ENCODE assay signal across 8 cellular contexts in genomic region chr2:61853848-61854434, GRCh38. TPM values are rescaled to one million over a fixed set of nuclear protein-coding genes. Genes with fewer than 3 reads are reported as not detected.
DNase-seq lines count a peak whose midpoint lies in the region; ATAC-seq, FAIRE-seq and TF ChIP-seq lines count a peak whose summit lies in the region.

A gene with protein sequence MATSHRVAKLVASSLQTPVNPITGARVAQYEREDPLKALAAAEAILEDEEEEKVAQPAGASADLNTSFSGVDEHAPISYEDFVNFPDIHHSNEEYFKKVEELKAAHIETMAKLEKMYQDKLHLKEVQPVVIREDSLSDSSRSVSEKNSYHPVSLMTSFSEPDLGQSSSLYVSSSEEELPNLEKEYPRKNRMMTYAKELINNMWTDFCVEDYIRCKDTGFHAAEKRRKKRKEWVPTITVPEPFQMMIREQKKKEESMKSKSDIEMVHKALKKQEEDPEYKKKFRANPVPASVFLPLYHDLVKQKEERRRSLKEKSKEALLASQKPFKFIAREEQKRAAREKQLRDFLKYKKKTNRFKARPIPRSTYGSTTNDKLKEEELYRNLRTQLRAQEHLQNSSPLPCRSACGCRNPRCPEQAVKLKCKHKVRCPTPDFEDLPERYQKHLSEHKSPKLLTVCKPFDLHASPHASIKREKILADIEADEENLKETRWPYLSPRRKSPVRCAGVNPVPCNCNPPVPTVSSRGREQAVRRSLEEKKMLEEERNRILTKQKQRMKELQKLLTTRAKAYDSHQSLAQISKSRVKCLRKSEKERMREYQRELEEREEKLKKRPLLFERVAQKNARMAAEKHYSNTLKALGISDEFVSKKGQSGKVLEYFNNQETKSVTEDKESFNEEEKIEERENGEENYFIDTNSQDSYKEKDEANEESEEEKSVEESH (minus strand): TSS chr2:61854060. CDS start chr2:61854041, 19 bp downstream.

- FAIRE-seq in kidney (lab: Jason Lieb, UNC) = no peak

- H3K9ac ChIP-seq in kidney (ENCODE audit: low read length in 2 of 2) = peak within 1 kb of the TSS; percentile 72 to 89

- no peak for TF ChIP-seq CTCF in AG10803 (conservative IDR thresholded peaks at IDR 0.05; ENCODE audit: low read length)
- TF ChIP-seq CTCF in kidney (IDR thresholded peaks at IDR 0.05; ENCODE audit: borderline replicate concordance, extremely low read depth, insufficient read depth) = no peak

- DNase-seq in AG10803 (ENCODE audit: low read depth) (peak; percentile 69), NCI-H2227 treated with DMSO at 0.1 percent for 48 hours (lab: John Stamatoyannopoulos, UW) (peak; percentile 92), cerebellar nuclear complex (lab: John Stamatoyannopoulos, UW) (peak; percentile 25 to 73), kidney (peak; percentile 97)
- peak; percentile 44 to 63 for DNase-seq in stimulated activated CD4-positive, alpha-beta T cell treated with anti-CD3 and anti-CD28 coated beads, Interleukin-15, amount 100 ng/mL, for 1 hour (ENCODE audit: low read depth in 1 of 2, low spot score in 1 of 2)

- no peaks in the 10 kb centered on the region for H3K36me3 ChIP-seq in kidney (ENCODE audit: control insufficient read depth in 1 of 2, insufficient read depth in 2 of 2, low read length in 2 of 2)

- intact Hi-C loops in kidney (cut with DNase I) = no loop called here

- H3K4me1 ChIP-seq in kidney (ENCODE audit: control insufficient read depth in 1 of 2, insufficient read depth in 1 of 2, low read depth in 1 of 2, low read length in 2 of 2) = peaks cover 0 to 2% of the 10 kb centered on the region in 2 donors

- peak within 1 kb of the TSS; percentile 91 to 95 for H3K27ac ChIP-seq in kidney (ENCODE audit: low read depth in 2 of 2, low read length in 2 of 2)

- peak; percentile 78 for ATAC-seq in GM19025 (IDR thresholded peaks at IDR 0.05; ENCODE audit: low read depth, unreplicated experiment)
- peak; percentile 78 for ATAC-seq in HG03196 (IDR thresholded peaks at IDR 0.05; ENCODE audit: unreplicated experiment)
- ATAC-seq in activated CD4-positive, CD25-positive, alpha-beta regulatory T cell treated with anti-CD3 and anti-CD28 coated beads, Interleukin-2, amount 50 U/mL, for 24 hours = peak; percentile 60 to 68

- H3K4me3 ChIP-seq in AG10803 (ENCODE audit: low read length) (peak within 1 kb of the TSS; percentile 94), kidney (ENCODE audit: low read length in 2 of 2) (peak within 1 kb of the TSS; percentile 99 to 100)

- H3K9me3 ChIP-seq in kidney (ENCODE audit: control insufficient read depth in 1 of 2, low read length in 2 of 2) = no peaks in the 10 kb centered on the region

RNA-seq across cellular contexts. Expression of the gene that starts here (rescaled TPM):
- total RNA-seq in kidney = 3.7 TPM
- polyA plus RNA-seq in kidney (ENCODE audit: insufficient read depth, low read depth, low replicate concordance) = 1.5 TPM

Comparison
In these comparisons a context has a peak if more than half of its experiments do, and no peak if none do; other contexts are left out.
1. Peak in every context shown above with its lines: DNase-seq, ATAC-seq, H3K4me3 ChIP-seq and H3K27ac ChIP-seq.